Comparison of ENCODE assay signal across 26 cellular contexts in genomic region chr15:36738817-36739216, GRCh38.
"Had no signal": no experiment of that assay in that cellular context is flagged by ENCODE, and none has a peak within 500 bp of the region (broad histone marks: within the 10 kb centered on the region; RNA-seq: fewer than 3 reads in every experiment).

No MANE protein-coding gene starts in this region.

- H3K4me1 ChIP-seq: esophagus muscularis mucosa, gastroesophageal sphincter, lower lobe of right lung, psoas muscle, sigmoid colon, stomach, testis, tibial artery had no signal

- H3K27me3 ChIP-seq: esophagus muscularis mucosa, gastroesophageal sphincter, heart right ventricle, ovary, sigmoid colon, stomach, testis, tibial artery had no signal

- H3K27ac ChIP-seq: coronary artery, esophagus muscularis mucosa, gastroesophageal sphincter, heart right ventricle, lower lobe of right lung, ovary, psoas muscle, sigmoid colon, stomach, testis, tibial artery had no signal

- H3K36me3 ChIP-seq: esophagus muscularis mucosa, gastroesophageal sphincter, lower lobe of right lung, ovary, sigmoid colon, stomach, tibial artery had no signal

- ATAC-seq: gastroesophageal sphincter; left ventricle myocardium superior; lower lobe of right lung; natural killer cell; psoas muscle; right cardiac atrium; stimulated activated effector memory CD8-positive, alpha-beta T cell treated with anti-CD3 and anti-CD28 coated beads, Interleukin-12 subunit alpha, Interleukin-12 subunit beta, amount 100 ng/mL, for 72 hours had no signal

- H3K9me3 ChIP-seq: esophagus muscularis mucosa, gastroesophageal sphincter, heart right ventricle, lower lobe of right lung, ovary, psoas muscle, sigmoid colon, stomach, testis, tibial artery had no signal

- DNase-seq: dermis blood vessel endothelial cell; effector memory CD4-positive, alpha-beta T cell; foreskin fibroblast; glutamatergic neuron; heart right ventricle; hippocampal formation; immature natural killer cell; left ventricle myocardium superior; lower lobe of right lung; natural killer cell; occipital lobe; ovary; posterior cingulate gyrus; psoas muscle; right cardiac atrium; sigmoid colon; stimulated activated CD4-positive, alpha-beta T cell treated with anti-CD3 and anti-CD28 coated beads, Interleukin-2, amount 100 ng/mL, for 24 hours; stimulated activated CD4-positive, alpha-beta T cell treated with anti-CD3 and anti-CD28 coated beads, Interleukin-4, amount 100 ng/mL, for 24 hours; stimulated activated naive CD4-positive, alpha-beta T cell treated with Interleukin-2 at 50 U/mL for 16 hours; stomach; testis; tibial artery had no signal

- H3K4me3 ChIP-seq: coronary artery, esophagus muscularis mucosa, gastroesophageal sphincter, heart right ventricle, lower lobe of right lung, ovary, psoas muscle, sigmoid colon, stomach, testis, tibial artery had no signal
